25 cellular contexts compared by ENCODE assay signal in genomic region chr15:65115542-65115941, GRCh38. TPM values are rescaled to one million over a fixed set of nuclear protein-coding genes. Genes with fewer than 3 reads are reported as not detected.
A peak's percentile ranks its signal among the peaks of the same experiment; 100 is the strongest.
DNase-seq lines count a peak whose midpoint lies in the region; ATAC-seq and TF ChIP-seq lines count a peak whose summit lies in the region.
"Had no signal": no experiment of that assay in that cellular context is flagged by ENCODE, and none has a peak within 500 bp of the region (broad histone marks: within the 10 kb centered on the region; RNA-seq: fewer than 3 reads in every experiment).

No MANE protein-coding gene starts in this region.

- no peaks in the 10 kb centered on the region for H3K9me3 ChIP-seq in HEK293 (ENCODE audit: control insufficient read depth, insufficient read depth, low read depth, low read length)
- no peaks in the 10 kb centered on the region for H3K9me3 ChIP-seq in esophagus squamous epithelium
- H3K9me3 ChIP-seq: body of pancreas, colonic mucosa, ovary, sigmoid colon, tibial nerve had no signal

- CTCF ChIA-PET in HEK293 (lab: Yijun Ruan, JAX), result interaction anchor here (1.2 kb wide), 1 partner anchor 14 kb away, joined by 5 read pairs; no protein-coding TSS in a partner anchor
- CTCF ChIA-PET in Calu3 (lab: Charles Lee), result interaction anchor here (0.6 kb wide), 1 partner anchor 67 kb away, joined by 6 read pairs; no protein-coding TSS in a partner anchor

- H3K36me3 ChIP-seq in HEK293 (ENCODE audit: control insufficient read depth in 2 of 2, insufficient read depth in 1 of 2, low read length in 2 of 2) (peaks cover 17 to 53% of the 10 kb centered on the region in 2 experiments), esophagus squamous epithelium (peaks cover 0 to 98% (median 42%) of the 10 kb centered on the region in 3 donors)
- H3K36me3 ChIP-seq: ovary had no signal

- TF ChIP-seq POLR2A in esophagus squamous epithelium (IDR thresholded peaks at IDR 0.05), result no peak

- no peaks in the 10 kb centered on the region for H3K9me3 Mint-ChIP-seq in Calu3 (ENCODE audit: low read depth, unreplicated experiment)
- H3K9me3 Mint-ChIP-seq: activated naive CD8-positive, alpha-beta T cell treated with anti-CD3 and anti-CD28 coated beads for 36 hours; activated T-helper 1 cell treated with anti-CD3 and anti-CD28 coated beads, Interleukin-12 subunit alpha, Interleukin-12 subunit beta, Interleukin-2, Interleukin-4 antibody, amounts not matched to agents 30 ng/mL and 10 ng/mL and 1 ng/mL, durations not matched to agents 14 hours and 24 hours and 36 hours; CD8-positive, alpha-beta T cell; naive B cell; stimulated activated naive CD8-positive, alpha-beta T cell treated with anti-CD3 and anti-CD28 coated beads, Interleukin-15, Interleukin-2, amounts not matched to agents 100 ng/mL and 50 ng/mL, for 24 hours had no signal

- ATAC-seq in left ventricle myocardium superior (no peak), GM19452 (IDR thresholded peaks at IDR 0.05; ENCODE audit: unreplicated experiment) (no peak)
- ATAC-seq: body of pancreas; CD8-positive, alpha-beta T cell had no signal

- no peaks in the 10 kb centered on the region for H3K4me1 Mint-ChIP-seq in Calu3 (ENCODE audit: low read depth, unreplicated experiment)
- H3K4me1 Mint-ChIP-seq: activated naive CD8-positive, alpha-beta T cell treated with anti-CD3 and anti-CD28 coated beads for 36 hours had no signal

- peaks cover 26% of the 10 kb centered on the region for H3K36me3 Mint-ChIP-seq in Calu3 (ENCODE audit: insufficient read depth, unreplicated experiment)

- H3K4me1 ChIP-seq in HEK293 (ENCODE audit: control insufficient read depth, insufficient read depth, low read length) (0 out of 2 replicates have a peak, but pooled peaks cover 2% of the 10 kb centered on the region), esophagus squamous epithelium (peaks cover 0 to 8% (median 0%) of the 10 kb centered on the region in 3 donors)
- H3K4me1 ChIP-seq: body of pancreas, colonic mucosa, sigmoid colon, tibial nerve had no signal

- DNase-seq in NCI-H146 (lab: John Stamatoyannopoulos, UW), result peak; percentile 59
- peak; percentile 93 for DNase-seq in NCI-H69 (lab: John Stamatoyannopoulos, UW)
- no peak for DNase-seq in esophagus squamous epithelium (lab: John Stamatoyannopoulos, UW)
- no peak for DNase-seq in left ventricle myocardium superior
- no peak for DNase-seq in Calu3
- DNase-seq: activated naive CD8-positive, alpha-beta T cell treated with anti-CD3 and anti-CD28 coated beads for 36 hours; body of pancreas; CD8-positive, alpha-beta T cell; colonic mucosa; hypothalamus; Karpas-422; kidney; mammary epithelial cell; naive B cell; ovary; RPMI8226; sigmoid colon; stimulated activated CD4-positive, alpha-beta T cell treated with anti-CD3 and anti-CD28 coated beads, Interleukin-2, amount 100 ng/mL, for 24 hours had no signal

- no peaks in the 10 kb centered on the region for H3K27me3 Mint-ChIP-seq in Calu3 (ENCODE audit: unreplicated experiment)
- H3K27me3 Mint-ChIP-seq: activated naive CD8-positive, alpha-beta T cell treated with anti-CD3 and anti-CD28 coated beads for 36 hours; naive B cell; stimulated activated naive CD8-positive, alpha-beta T cell treated with anti-CD3 and anti-CD28 coated beads, Interleukin-15, Interleukin-2, amounts not matched to agents 100 ng/mL and 50 ng/mL, for 24 hours had no signal

- WGBS in esophagus squamous epithelium, 2 donors, result 81 to 83% methylated on average over 5 of the region's 5 CpGs

- no TSS peak for BruUV-seq in Calu3 (replicated peaks; lab: Mats Ljungman, UMichigan)

- H3K27me3 ChIP-seq in layer of hippocampus (ENCODE audit: control insufficient read depth, insufficient read depth, low read length) (no peaks in the 10 kb centered on the region), esophagus squamous epithelium (no peaks in the 10 kb centered on the region)
- H3K27me3 ChIP-seq: body of pancreas, colonic mucosa, ovary, sigmoid colon, tibial nerve had no signal

- H3K27ac ChIP-seq in HEK293 (ENCODE audit: extremely low read depth, low read depth, low read length) (no peak overlapping the region), layer of hippocampus (ENCODE audit: low read depth, low read length) (peak overlapping the region; percentile 43), esophagus squamous epithelium (no peak overlapping the region)
- H3K27ac ChIP-seq: body of pancreas, colonic mucosa, ovary, sigmoid colon, tibial nerve had no signal

- no peak overlapping the region for H3K27ac Mint-ChIP-seq in Calu3 (ENCODE audit: unreplicated experiment)
- H3K27ac Mint-ChIP-seq: activated naive CD8-positive, alpha-beta T cell treated with anti-CD3 and anti-CD28 coated beads for 36 hours; activated T-helper 1 cell treated with anti-CD3 and anti-CD28 coated beads, Interleukin-12 subunit alpha, Interleukin-12 subunit beta, Interleukin-2, Interleukin-4 antibody, amounts not matched to agents 30 ng/mL and 10 ng/mL and 1 ng/mL, durations not matched to agents 14 hours and 24 hours and 36 hours; CD8-positive, alpha-beta T cell; naive B cell; stimulated activated naive CD8-positive, alpha-beta T cell treated with anti-CD3 and anti-CD28 coated beads, Interleukin-15, Interleukin-2, amounts not matched to agents 100 ng/mL and 50 ng/mL, for 24 hours had no signal

- intact Hi-C loops in esophagus squamous epithelium (cut with DNase I), result no loop called here
- intact Hi-C loops in left ventricle myocardium superior (cut with micrococcal nuclease), result no loop called here
- intact Hi-C loops in Calu3 (cut with micrococcal nuclease; ENCODE audit: unreplicated experiment), result no loop called here

- POLR2A ChIA-PET in HEK293 (lab: Yijun Ruan, JAX), result interaction anchor here (0.6 to 1.3 kb wide), 3 partner anchors 18 to 109 kb away, joined by 3 to 10 read pairs (median 3); partner anchors contain the start of gene PDCD7

- no peak overlapping the region for H3K4me3 ChIP-seq in HEK293 (ENCODE audit: low read depth, low read length)
- no peak overlapping the region for H3K4me3 ChIP-seq in esophagus squamous epithelium
- H3K4me3 ChIP-seq: body of pancreas, colonic mucosa, ovary, sigmoid colon, tibial nerve had no signal

- TF ChIP-seq CTCF in HEK293 (tag by site-specific recombination; IDR thresholded peaks at IDR 0.05), result no peak
- no peak for TF ChIP-seq CTCF in esophagus squamous epithelium (IDR thresholded peaks at IDR 0.05)
- no peak for TF ChIP-seq CTCF in Calu3 (IDR thresholded peaks at IDR 0.05; ENCODE audit: unreplicated experiment)

- H3K4me3 Mint-ChIP-seq in Calu3 (ENCODE audit: low read depth, unreplicated experiment), result no peak overlapping the region
- H3K4me3 Mint-ChIP-seq: activated naive CD8-positive, alpha-beta T cell treated with anti-CD3 and anti-CD28 coated beads for 36 hours; activated T-helper 1 cell treated with anti-CD3 and anti-CD28 coated beads, Interleukin-12 subunit alpha, Interleukin-12 subunit beta, Interleukin-2, Interleukin-4 antibody, amounts not matched to agents 30 ng/mL and 10 ng/mL and 1 ng/mL, durations not matched to agents 14 hours and 24 hours and 36 hours; CD8-positive, alpha-beta T cell; naive B cell; stimulated activated naive CD8-positive, alpha-beta T cell treated with anti-CD3 and anti-CD28 coated beads, Interleukin-15, Interleukin-2, amounts not matched to agents 100 ng/mL and 50 ng/mL, for 24 hours had no signal

TF ChIP-seq in HEK293, 187 proteins besides CTCF, POLR2A, EP300 and RAD21 (continues in another document):
- no peak for TF ChIP-seq ZNF48 (tag by site-specific recombination; IDR thresholded peaks at IDR 0.05)
- no peak for TF ChIP-seq ZNF585B (tag by site-specific recombination; IDR thresholded peaks at IDR 0.05)
- TF ChIP-seq ZNF138 (tag by site-specific recombination; IDR thresholded peaks at IDR 0.05; ENCODE audit: borderline replicate concordance), result no peak
- TF ChIP-seq ZFP37 (tag by site-specific recombination; IDR thresholded peaks at IDR 0.05), result no peak
- TF ChIP-seq REPIN1 (tag by site-specific recombination; IDR thresholded peaks at IDR 0.05; ENCODE audit: low read depth), result no peak
- no peak for TF ChIP-seq ZNF133 (tag by site-specific recombination; IDR thresholded peaks at IDR 0.05)
- no peak for TF ChIP-seq ZNF221 (tag by site-specific recombination; IDR thresholded peaks at IDR 0.05; ENCODE audit: borderline replicate concordance)
- no peak for TF ChIP-seq BCL11A (tag by site-specific recombination; IDR thresholded peaks at IDR 0.05; ENCODE audit: low read depth)
- TF ChIP-seq ZNF792 (tag by site-specific recombination; IDR thresholded peaks at IDR 0.05), result no peak
- no peak for TF ChIP-seq ZBTB21 (tag by site-specific recombination; IDR thresholded peaks at IDR 0.05)
- TF ChIP-seq ZNF184 (tag by site-specific recombination; IDR thresholded peaks at IDR 0.05), result no peak

RNA-seq across cellular contexts. Expression of gene UBAP1L, which starts 0.5 kb away (rescaled TPM):
- total RNA-seq in esophagus squamous epithelium (1 to 10 TPM; 1.6 to 6.3 (median 2.0) TPM), left ventricle myocardium superior (1.3 TPM), Calu3 (2022) (5.2 TPM in 2 replicates)

RNA-seq across cellular contexts. Expression of gene PDCD7, which starts 18.1 kb away (rescaled TPM):
- total RNA-seq in esophagus squamous epithelium (10 to 100 TPM; 12.1 to 20.8 (median 16.6) TPM), left ventricle myocardium superior (15.8 TPM), Calu3 (2022) (26.4 and 33.9 TPM in 2 replicates)

RNA-seq across cellular contexts. Expression of gene KBTBD13, which starts 39.0 kb away (rescaled TPM):
- total RNA-seq in esophagus squamous epithelium (not detected), left ventricle myocardium superior (10.6 TPM), Calu3 (2022) (not detected in 2 replicates)
- total RNA-seq: activated naive CD8-positive, alpha-beta T cell treated with anti-CD3 and anti-CD28 coated beads for 36 hours; activated T-helper 1 cell treated with anti-CD3 and anti-CD28 coated beads, Interleukin-12 subunit alpha, Interleukin-12 subunit beta, Interleukin-2, Interleukin-4 antibody, amounts not matched to agents 30 ng/mL and 10 ng/mL and 1 ng/mL, durations not matched to agents 14 hours and 24 hours and 36 hours; body of pancreas; CD8-positive, alpha-beta T cell; colonic mucosa; HT-29; mammary epithelial cell; sigmoid colon; tibial nerve had no signal

RNA-seq across cellular contexts. Expression of gene RASL12, which starts 47.8 kb away (rescaled TPM):
- 10 to 100 TPM in 2 of 4 donors, 1 to 10 TPM in 2; 2.8 to 32.4 (median 8.9) TPM for total RNA-seq in esophagus squamous epithelium
- 18.9 TPM for total RNA-seq in left ventricle myocardium superior
- total RNA-seq in Calu3 (2022), result 0.12 and 0.39 TPM in 2 replicates
- total RNA-seq: activated naive CD8-positive, alpha-beta T cell treated with anti-CD3 and anti-CD28 coated beads for 36 hours; activated T-helper 1 cell treated with anti-CD3 and anti-CD28 coated beads, Interleukin-12 subunit alpha, Interleukin-12 subunit beta, Interleukin-2, Interleukin-4 antibody, amounts not matched to agents 30 ng/mL and 10 ng/mL and 1 ng/mL, durations not matched to agents 14 hours and 24 hours and 36 hours; CD8-positive, alpha-beta T cell; HT-29; mammary epithelial cell had no signal

Comparison
In these comparisons a context has a peak if more than half of its experiments do, and no peak if none do; other contexts are left out.
1. DNase-seq: peak in NCI-H146 (single experiment) and NCI-H69 (single experiment); none in esophagus squamous epithelium (single experiment), left ventricle myocardium superior (single experiment) and Calu3 (single experiment).
2. RNA of gene KBTBD13, which starts 39.0 kb away (total RNA-seq): 10.6 TPM in left ventricle myocardium superior (single experiment); not detected in esophagus squamous epithelium and not detected in Calu3; every median in the first group is over 10 times any median in the second.